8 cellular contexts compared by ENCODE assay signal in the genomic region with DNA sequence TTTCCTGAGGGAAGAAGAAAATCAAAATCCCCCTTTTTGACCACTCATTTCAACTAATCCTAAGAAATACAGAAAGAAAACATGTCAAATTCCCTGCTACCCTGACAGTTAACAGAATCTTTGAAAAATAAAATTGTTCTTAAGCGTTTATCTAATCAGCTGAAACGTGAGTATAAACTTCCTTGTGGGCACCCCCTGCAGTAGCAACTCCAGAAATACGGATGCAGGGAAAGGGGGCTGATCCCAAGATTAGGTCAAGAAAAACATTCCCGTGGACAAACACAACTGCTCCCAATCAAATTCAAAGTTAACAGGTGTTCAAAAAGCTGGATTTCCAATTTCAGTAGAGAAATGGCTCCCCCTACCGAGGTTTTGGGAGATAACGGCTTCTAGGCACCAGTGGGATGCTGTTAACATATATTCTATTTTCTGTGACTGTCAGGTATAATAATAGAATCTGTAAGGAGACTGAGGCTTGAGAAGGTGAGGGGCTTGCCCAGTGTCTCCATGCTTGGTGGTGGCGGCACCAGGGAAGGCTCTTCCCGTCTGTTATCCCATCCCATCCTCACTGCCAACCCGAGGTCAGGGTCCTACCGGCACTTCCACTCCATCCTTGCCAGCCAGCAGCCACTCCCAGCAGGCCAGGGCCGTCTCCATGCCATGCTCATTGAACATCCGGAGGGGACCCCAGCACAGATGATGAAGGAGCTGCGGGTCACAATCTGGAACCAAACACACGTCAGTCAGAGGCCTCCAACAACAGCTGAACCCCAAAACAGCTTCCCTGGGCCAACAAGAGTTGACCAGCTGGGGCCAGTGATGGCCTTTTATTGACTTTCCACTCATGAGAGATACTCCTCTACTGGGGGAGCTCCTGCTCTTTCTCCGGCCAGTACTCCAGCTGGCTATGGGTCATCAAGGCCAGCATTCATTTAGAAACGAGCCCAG. TPM values are rescaled to one million over a fixed set of nuclear protein-coding genes. Genes with fewer than 3 reads are reported as not detected.
A peak's percentile ranks its signal among the peaks of the same experiment; 100 is the strongest.
DNase-seq lines count a peak whose midpoint lies in the region; ATAC-seq and TF ChIP-seq lines count a peak whose summit lies in the region.

No MANE protein-coding gene starts in this region.

- H3K9me3 Mint-ChIP-seq in activated naive CD8-positive, alpha-beta T cell treated with anti-CD3 and anti-CD28 coated beads for 36 hours, result no peaks in the 10 kb centered on the region
- H3K9me3 Mint-ChIP-seq in immature natural killer cell, result no peaks in the 10 kb centered on the region

- H3K27ac Mint-ChIP-seq in activated naive CD8-positive, alpha-beta T cell treated with anti-CD3 and anti-CD28 coated beads for 36 hours, result no peak overlapping the region
- peak overlapping the region in 1 of 6 donors; percentile 21 for H3K27ac Mint-ChIP-seq in immature natural killer cell

- H3K4me2 ChIP-seq in OCI-LY1 (ENCODE audit: low read length), result no peak overlapping the region

- H3K9me2 ChIP-seq in OCI-LY1 (ENCODE audit: low read depth, low read length), result no peaks in the 10 kb centered on the region

- H3K4me1 ChIP-seq in OCI-LY1 (ENCODE audit: insufficient read depth, low read length, severe bottlenecking) (no peaks in the 10 kb centered on the region), vagina (no peaks in the 10 kb centered on the region)

- no peak for ATAC-seq in GM19023 (IDR thresholded peaks at IDR 0.05; ENCODE audit: unreplicated experiment)

- no peaks in the 10 kb centered on the region for H3K79me2 ChIP-seq in OCI-LY1 (ENCODE audit: insufficient read depth, low read length)

- H3K4me3 Mint-ChIP-seq in activated naive CD8-positive, alpha-beta T cell treated with anti-CD3 and anti-CD28 coated beads for 36 hours, result no peak overlapping the region
- no peak overlapping the region for H3K4me3 Mint-ChIP-seq in immature natural killer cell

- H2AFZ ChIP-seq in OCI-LY1 (ENCODE audit: low read length), result no peak overlapping the region

- TF ChIP-seq CTCF in AG09309 (IDR thresholded peaks at IDR 0.05; ENCODE audit: control insufficient read depth, insufficient read depth, low read depth, low read length, missing control alignments), result peak; percentile 64
- peak; percentile 70 for TF ChIP-seq CTCF in GM12872 (IDR thresholded peaks at IDR 0.05; ENCODE audit: insufficient read depth, low read depth, low read length)
- peak; percentile 82 for TF ChIP-seq CTCF in OCI-LY1 (IDR thresholded peaks at IDR 0.05; ENCODE audit: low read length)
- peak in 1 of 3 experiments; percentile 21 for TF ChIP-seq CTCF in vagina (IDR thresholded peaks at IDR 0.05)

- no peak for DNase-seq in AG09309 (ENCODE audit: low read depth)
- peak; percentile 18 for DNase-seq in activated naive CD8-positive, alpha-beta T cell treated with anti-CD3 and anti-CD28 coated beads for 36 hours
- peak; percentile 12 to 27 (median 16) for DNase-seq in immature natural killer cell
- peak in 2 of 3 experiments; percentile 5 to 14 for DNase-seq in stimulated activated CD4-positive, alpha-beta T cell treated with anti-CD3 and anti-CD28 coated beads, TNF-alpha, amount 100 ng/mL, for 24 hours (ENCODE audit: low read depth in 3 of 3)
- DNase-seq in vagina (ENCODE audit: extremely low spot score in 2 of 2), result no peak

- H3K27me3 Mint-ChIP-seq in activated naive CD8-positive, alpha-beta T cell treated with anti-CD3 and anti-CD28 coated beads for 36 hours, result no peaks in the 10 kb centered on the region
- H3K27me3 Mint-ChIP-seq in immature natural killer cell (ENCODE audit: low read depth in 3 of 3), result peaks cover 0 to 4% (median 2%) of the 10 kb centered on the region in 3 donors

- no peak for TF ChIP-seq POLR2A in vagina (IDR thresholded peaks at IDR 0.05)

- H3K36me3 Mint-ChIP-seq in activated naive CD8-positive, alpha-beta T cell treated with anti-CD3 and anti-CD28 coated beads for 36 hours, result peaks cover 19% of the 10 kb centered on the region
- peaks cover 15 to 46% (median 26%) of the 10 kb centered on the region in 3 donors for H3K36me3 Mint-ChIP-seq in immature natural killer cell

- no peaks in the 10 kb centered on the region for H3F3A ChIP-seq in OCI-LY1 (ENCODE audit: insufficient read depth, low read length)

- intact Hi-C loops in vagina (cut with DNase I), result no loop called here

- H3K27ac ChIP-seq in OCI-LY1 (ENCODE audit: low read depth, low read length, poor library complexity, severe bottlenecking) (no peak overlapping the region), vagina (no peak overlapping the region)

- H3K9me3 ChIP-seq in OCI-LY1 (ENCODE audit: low read length), result peaks cover 3% of the 10 kb centered on the region
- no peaks in the 10 kb centered on the region for H3K9me3 ChIP-seq in vagina

- H3K27me3 ChIP-seq in OCI-LY1 (ENCODE audit: insufficient read depth, low read length), result no peaks in the 10 kb centered on the region
- no peaks in the 10 kb centered on the region for H3K27me3 ChIP-seq in vagina

- H3K4me3 ChIP-seq in AG09309 (ENCODE audit: control insufficient read depth, low read depth, low read length) (no peak overlapping the region), OCI-LY1 (ENCODE audit: low read depth, low read length, poor library complexity, severe bottlenecking) (no peak overlapping the region), vagina (no peak overlapping the region)

- no peaks in the 10 kb centered on the region for H4K20me1 ChIP-seq in OCI-LY1 (ENCODE audit: insufficient read depth, low read length)

- no peaks in the 10 kb centered on the region for H3K4me1 Mint-ChIP-seq in activated naive CD8-positive, alpha-beta T cell treated with anti-CD3 and anti-CD28 coated beads for 36 hours
- H3K4me1 Mint-ChIP-seq in immature natural killer cell, result no peaks in the 10 kb centered on the region

- H3K36me3 ChIP-seq in OCI-LY1 (ENCODE audit: insufficient read depth, low read length) (peaks cover 54% of the 10 kb centered on the region), vagina (peaks cover 0 to 51% of the 10 kb centered on the region in 2 donors)

- no peak overlapping the region for H3K9ac ChIP-seq in OCI-LY1 (ENCODE audit: low read length)

RNA-seq across cellular contexts. Expression of a gene that starts 32.0 kb away (rescaled TPM):
- not detected for total RNA-seq in activated naive CD8-positive, alpha-beta T cell treated with anti-CD3 and anti-CD28 coated beads for 36 hours
- polyA plus RNA-seq in immature natural killer cell, result under 1 TPM in 1 of 3 donors, not detected in 2; 0.43 TPM
- total RNA-seq in vagina, result not detected

Comparison
In these comparisons a context has a peak if more than half of its experiments do, and no peak if none do; other contexts are left out.
1. DNase-seq: peak in activated naive CD8-positive, alpha-beta T cell treated with anti-CD3 and anti-CD28 coated beads for 36 hours (single experiment), immature natural killer cell (3 of 3) and stimulated activated CD4-positive, alpha-beta T cell treated with anti-CD3 and anti-CD28 coated beads, TNF-alpha, amount 100 ng/mL, for 24 hours (2 of 3); none in AG09309 (single experiment) and vagina (0 of 2).